15 cellular contexts compared by ENCODE assay signal in the genomic region with DNA sequence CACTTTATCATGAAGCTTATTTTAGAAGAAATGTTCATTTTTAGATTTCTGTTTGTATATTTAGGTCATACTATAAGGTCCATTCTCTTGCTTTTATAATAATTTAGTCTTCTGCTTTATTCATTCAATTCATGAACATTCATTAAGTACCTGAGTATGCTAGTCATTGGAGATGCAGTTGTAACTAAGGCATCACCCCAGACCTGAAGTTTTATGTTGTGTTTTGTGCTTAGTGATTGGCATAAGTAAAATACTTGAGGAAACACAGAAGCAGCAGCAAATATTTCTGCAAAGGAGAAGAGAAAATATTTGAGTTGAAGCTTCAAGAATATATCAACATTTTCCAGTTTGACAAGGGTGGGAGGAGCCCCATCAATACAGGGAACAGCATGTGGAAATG.
DNase-seq lines count a peak whose midpoint lies in the region; ATAC-seq, FAIRE-seq and TF ChIP-seq lines count a peak whose summit lies in the region.
"Had no signal": no experiment of that assay in that cellular context is flagged by ENCODE, and none has a peak within 500 bp of the region (broad histone marks: within the 10 kb centered on the region; RNA-seq: fewer than 3 reads in every experiment).

No MANE protein-coding gene starts in this region.

- H3K4me3 ChIP-seq in heart left ventricle = no peak overlapping the region
- H3K4me3 ChIP-seq in esophagus squamous epithelium = no peak overlapping the region
- no peak overlapping the region for H3K4me3 ChIP-seq in pancreas
- no peak overlapping the region for H3K4me3 ChIP-seq in transverse colon

- H3K4me1 ChIP-seq in heart left ventricle = peaks cover 8 to 38% (median 20%) of the 10 kb centered on the region in 12 donors
- peaks cover 20 to 61% (median 34%) of the 10 kb centered on the region in 3 donors for H3K4me1 ChIP-seq in esophagus squamous epithelium
- H3K4me1 ChIP-seq in pancreas = peaks cover 40 to 56% (median 45%) of the 10 kb centered on the region in 3 donors
- H3K4me1 ChIP-seq in transverse colon = peaks cover 35 to 55% (median 42%) of the 10 kb centered on the region in 4 donors

- ATAC-seq in heart left ventricle (no peak), Right ventricle myocardium inferior (no peak), pancreas (no peak), GM21528 (IDR thresholded peaks at IDR 0.05; ENCODE audit: low FRiP score, unreplicated experiment) (no peak)

- H3K27me3 ChIP-seq in heart left ventricle = no peaks in the 10 kb centered on the region
- H3K27me3 ChIP-seq in esophagus squamous epithelium = no peaks in the 10 kb centered on the region
- no peaks in the 10 kb centered on the region for H3K27me3 ChIP-seq in pancreas
- no peaks in the 10 kb centered on the region for H3K27me3 ChIP-seq in transverse colon

- no peak for TF ChIP-seq POLR2A in heart left ventricle (IDR thresholded peaks at IDR 0.05)
- TF ChIP-seq POLR2A in esophagus squamous epithelium (IDR thresholded peaks at IDR 0.05) = no peak
- no peak for TF ChIP-seq POLR2A in transverse colon (IDR thresholded peaks at IDR 0.05)

- FAIRE-seq in pancreas (lab: Jason Lieb, UNC) = no peak

- TF ChIP-seq CTCF in heart left ventricle (IDR thresholded peaks at IDR 0.05) (no peak), esophagus squamous epithelium (IDR thresholded peaks at IDR 0.05) (no peak), pancreas (IDR thresholded peaks at IDR 0.05) (no peak), transverse colon (IDR thresholded peaks at IDR 0.05) (no peak)

- in situ Hi-C loops in transverse colon (cut with MboI; ENCODE audit: low pct_ligation_motif_present in 1 of 4, low pct_unique_long_range_greater_than_20kb in 1 of 4, low sequenced_read_pairs in 3 of 4) = loop anchor here in 1 of 4 donors (25.0 kb wide), 2 partner anchors 296 to 579 kb away; no protein-coding TSS in a partner anchor

- DNase-seq in heart left ventricle = no peak
- DNase-seq in Right ventricle myocardium inferior (ENCODE audit: missing footprints) = no peak
- no peak for DNase-seq in esophagus squamous epithelium (lab: John Stamatoyannopoulos, UW)
- no peak for DNase-seq in pancreas
- no peak for DNase-seq in transverse colon
- no peak for DNase-seq in DMS79 treated with DMSO at 0.1 percent for 48 hours (lab: John Stamatoyannopoulos, UW)
- no peak for DNase-seq in midbrain (lab: John Stamatoyannopoulos, UW)
- DNase-seq: activated CD4-positive, alpha-beta T cell treated with anti-CD3 and anti-CD28 coated beads, Interleukin-2, amount 10 ng/mL, durations not matched to agents 7 days and 5 days; activated naive CD8-positive, alpha-beta T cell treated with anti-CD3 and anti-CD28 coated beads for 36 hours; activated T-cell treated with anti-CD3 and anti-CD28 coated beads, Interleukin-2, amount 50 U/mL, for 1 hour; cerebellar nuclear complex; Kasumi-1; NCI-H1436 treated with DMSO at 0.1 percent for 48 hours; nephron progenitor cell had no signal

- intact Hi-C loops in heart left ventricle (cut with DNase I) (loop anchor here in 4 of 10 donors (2.0 to 10.0 kb wide), 4 partner anchors 86 to 159 kb away; no protein-coding TSS in a partner anchor), Right ventricle myocardium inferior (cut with DNase I) (no loop called here), esophagus squamous epithelium (cut with DNase I) (no loop called here), pancreas (cut with DNase I) (no loop called here), transverse colon (cut with DNase I; ENCODE audit: low total_unique reads) (no loop called here)

- H3K36me3 ChIP-seq in heart left ventricle (no peaks in the 10 kb centered on the region), esophagus squamous epithelium (no peaks in the 10 kb centered on the region), pancreas (no peaks in the 10 kb centered on the region), transverse colon (no peaks in the 10 kb centered on the region)

- H3K27ac ChIP-seq in heart left ventricle (peak overlapping the region; percentile 8 to 85 (median 64)), esophagus squamous epithelium (peak overlapping the region; percentile 69 to 81 (median 72)), pancreas (peak overlapping the region; percentile 44 to 91 (median 66)), transverse colon (peak overlapping the region in 3 of 4 donors; percentile 83 to 84 (median 83))

- no peak for TF ChIP-seq EP300 in transverse colon (IDR thresholded peaks at IDR 0.05; ENCODE audit: low read depth)

- no peaks in the 10 kb centered on the region for H3K9me3 ChIP-seq in heart left ventricle
- H3K9me3 ChIP-seq in esophagus squamous epithelium = no peaks in the 10 kb centered on the region
- H3K9me3 ChIP-seq in pancreas = no peaks in the 10 kb centered on the region
- H3K9me3 ChIP-seq in transverse colon = no peaks in the 10 kb centered on the region
